1 cellular context compared by ENCODE assay signal in the genomic region with DNA sequence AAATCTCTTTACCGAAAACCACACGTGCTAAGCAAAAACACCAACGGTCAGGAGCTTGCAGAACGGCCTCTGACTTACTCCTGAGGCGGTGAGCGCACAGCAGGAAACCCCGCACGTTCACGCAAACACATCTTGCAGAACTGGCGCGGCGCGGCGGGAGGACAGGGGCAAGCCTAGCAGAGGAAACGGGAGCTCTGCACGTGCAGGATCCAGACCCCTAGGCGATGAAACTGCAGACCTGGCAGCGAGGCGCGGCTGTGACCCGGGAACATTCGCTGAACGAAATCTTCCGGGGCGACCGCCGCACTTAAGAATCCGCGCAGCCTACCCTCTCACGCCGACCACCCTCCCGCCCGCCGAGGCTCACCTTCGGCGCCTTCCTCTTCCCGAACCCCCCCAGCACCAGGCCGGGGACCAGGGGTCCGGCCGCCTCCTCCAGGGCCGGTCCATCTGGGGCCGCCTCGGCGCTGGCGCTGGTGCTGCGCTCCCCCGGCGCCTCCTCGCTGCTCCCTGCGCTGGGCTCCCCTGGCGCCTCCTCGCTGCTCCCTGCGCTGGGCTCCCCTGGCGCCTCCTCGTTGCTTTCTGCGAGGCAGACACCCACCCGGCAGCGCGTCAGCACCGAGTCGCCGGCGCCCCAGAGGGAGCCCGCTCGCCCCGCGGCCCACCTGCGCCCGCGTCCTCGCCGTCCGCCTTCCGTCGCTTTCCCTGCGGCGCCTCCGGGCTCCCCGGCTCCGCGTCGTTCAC.
TF ChIP-seq lines count a peak whose summit lies in the region.

No MANE protein-coding gene starts in this region.

TF ChIP-seq in HEK293, 187 proteins besides CTCF, POLR2A, EP300 and RAD21 (continued from another document and continues in another):
- TF ChIP-seq, protein P1, sequence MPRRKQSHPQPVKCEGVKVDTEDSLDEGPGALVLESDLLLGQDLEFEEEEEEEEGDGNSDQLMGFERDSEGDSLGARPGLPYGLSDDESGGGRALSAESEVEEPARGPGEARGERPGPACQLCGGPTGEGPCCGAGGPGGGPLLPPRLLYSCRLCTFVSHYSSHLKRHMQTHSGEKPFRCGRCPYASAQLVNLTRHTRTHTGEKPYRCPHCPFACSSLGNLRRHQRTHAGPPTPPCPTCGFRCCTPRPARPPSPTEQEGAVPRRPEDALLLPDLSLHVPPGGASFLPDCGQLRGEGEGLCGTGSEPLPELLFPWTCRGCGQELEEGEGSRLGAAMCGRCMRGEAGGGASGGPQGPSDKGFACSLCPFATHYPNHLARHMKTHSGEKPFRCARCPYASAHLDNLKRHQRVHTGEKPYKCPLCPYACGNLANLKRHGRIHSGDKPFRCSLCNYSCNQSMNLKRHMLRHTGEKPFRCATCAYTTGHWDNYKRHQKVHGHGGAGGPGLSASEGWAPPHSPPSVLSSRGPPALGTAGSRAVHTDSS (tag by site-specific recombination; IDR thresholded peaks at IDR 0.05): no peak
- TF ChIP-seq ZNF768 (tag by site-specific recombination; IDR thresholded peaks at IDR 0.05) (no peak), ZNF600 (tag by site-specific recombination; IDR thresholded peaks at IDR 0.05) (0 out of 2 replicates have a peak, but pooled peaks have one; percentile 17), ZNF514 (tag by site-specific recombination; IDR thresholded peaks at IDR 0.05) (no peak), ZNF558 (tag by site-specific recombination; IDR thresholded peaks at IDR 0.05) (no peak), ZNF529 (tag by site-specific recombination; IDR thresholded peaks at IDR 0.05; ENCODE audit: insufficient replicate concordance) (no peak), ZNF530 (tag by site-specific recombination; IDR thresholded peaks at IDR 0.05; ENCODE audit: low read depth) (no peak), ZFP41 (tag by site-specific recombination; IDR thresholded peaks at IDR 0.05; ENCODE audit: borderline replicate concordance) (no peak), ZNF548 (tag by site-specific recombination; IDR thresholded peaks at IDR 0.05) (no peak), ZNF433 (tag by site-specific recombination; IDR thresholded peaks at IDR 0.05; ENCODE audit: low read depth) (no peak), ZXDB (tag by site-specific recombination; IDR thresholded peaks at IDR 0.05) (0 out of 2 replicates have a peak, but pooled peaks have one; percentile 20), ZNF239 (tag by site-specific recombination; IDR thresholded peaks at IDR 0.05) (no peak), BCL11B (tag by site-specific recombination; IDR thresholded peaks at IDR 0.05; ENCODE audit: low read depth) (no peak), ZNF626 (tag by site-specific recombination; IDR thresholded peaks at IDR 0.05) (no peak), ZNF561 (tag by site-specific recombination; IDR thresholded peaks at IDR 0.05; ENCODE audit: borderline replicate concordance) (no peak), ZNF335 (tag by site-specific recombination; conservative IDR thresholded peaks at IDR 0.05) (peak; percentile 27), ZNF366 (tag by site-specific recombination; conservative IDR thresholded peaks at IDR 0.05) (no peak), ZNF19 (tag by site-specific recombination; IDR thresholded peaks at IDR 0.05; ENCODE audit: low read depth) (no peak), ZNF785 (tag by site-specific recombination; IDR thresholded peaks at IDR 0.05) (0 out of 2 replicates have a peak, but pooled peaks have one; percentile 22), ZNF404 (tag by site-specific recombination; IDR thresholded peaks at IDR 0.05) (no peak), ZBTB21 (tag by site-specific recombination; IDR thresholded peaks at IDR 0.05) (no peak), ZNF324 (tag by site-specific recombination; IDR thresholded peaks at IDR 0.05) (no peak), ZNF121 (tag by site-specific recombination; IDR thresholded peaks at IDR 0.05) (no peak), GLIS2 (tag by site-specific recombination; IDR thresholded peaks at IDR 0.05) (peak; percentile 15; the same call in 1 of the 2 replicates), REPIN1 (tag by site-specific recombination; IDR thresholded peaks at IDR 0.05; ENCODE audit: low read depth) (no peak), ZNF658 (tag by site-specific recombination; IDR thresholded peaks at IDR 0.05) (no peak)
- TF ChIP-seq, protein P2, sequence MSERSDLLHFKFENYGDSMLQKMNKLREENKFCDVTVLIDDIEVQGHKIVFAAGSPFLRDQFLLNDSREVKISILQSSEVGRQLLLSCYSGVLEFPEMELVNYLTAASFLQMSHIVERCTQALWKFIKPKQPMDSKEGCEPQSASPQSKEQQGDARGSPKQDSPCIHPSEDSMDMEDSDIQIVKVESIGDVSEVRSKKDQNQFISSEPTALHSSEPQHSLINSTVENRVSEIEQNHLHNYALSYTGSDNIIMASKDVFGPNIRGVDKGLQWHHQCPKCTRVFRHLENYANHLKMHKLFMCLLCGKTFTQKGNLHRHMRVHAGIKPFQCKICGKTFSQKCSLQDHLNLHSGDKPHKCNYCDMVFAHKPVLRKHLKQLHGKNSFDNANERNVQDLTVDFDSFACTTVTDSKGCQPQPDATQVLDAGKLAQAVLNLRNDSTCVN (tag by site-specific recombination; optimal IDR thresholded peaks at IDR 0.05): peak; percentile 60
- TF ChIP-seq, protein P3, sequence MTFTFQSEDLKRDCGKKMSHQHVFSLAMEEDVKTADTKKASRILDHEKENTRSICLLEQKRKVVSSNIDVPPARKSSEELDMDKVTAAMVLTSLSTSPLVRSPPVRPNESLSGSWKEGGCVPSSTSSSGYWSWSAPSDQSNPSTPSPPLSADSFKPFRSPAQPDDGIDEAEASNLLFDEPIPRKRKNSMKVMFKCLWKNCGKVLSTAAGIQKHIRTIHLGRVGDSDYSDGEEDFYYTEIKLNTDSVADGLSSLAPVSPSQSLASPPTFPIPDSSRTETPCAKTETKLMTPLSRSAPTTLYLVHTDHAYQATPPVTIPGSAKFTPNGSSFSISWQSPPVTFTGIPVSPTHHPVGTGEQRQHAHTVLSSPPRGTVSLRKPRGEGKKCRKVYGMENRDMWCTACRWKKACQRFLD (tag by site-specific recombination; IDR thresholded peaks at IDR 0.05): no peak
- TF ChIP-seq, protein P4, sequence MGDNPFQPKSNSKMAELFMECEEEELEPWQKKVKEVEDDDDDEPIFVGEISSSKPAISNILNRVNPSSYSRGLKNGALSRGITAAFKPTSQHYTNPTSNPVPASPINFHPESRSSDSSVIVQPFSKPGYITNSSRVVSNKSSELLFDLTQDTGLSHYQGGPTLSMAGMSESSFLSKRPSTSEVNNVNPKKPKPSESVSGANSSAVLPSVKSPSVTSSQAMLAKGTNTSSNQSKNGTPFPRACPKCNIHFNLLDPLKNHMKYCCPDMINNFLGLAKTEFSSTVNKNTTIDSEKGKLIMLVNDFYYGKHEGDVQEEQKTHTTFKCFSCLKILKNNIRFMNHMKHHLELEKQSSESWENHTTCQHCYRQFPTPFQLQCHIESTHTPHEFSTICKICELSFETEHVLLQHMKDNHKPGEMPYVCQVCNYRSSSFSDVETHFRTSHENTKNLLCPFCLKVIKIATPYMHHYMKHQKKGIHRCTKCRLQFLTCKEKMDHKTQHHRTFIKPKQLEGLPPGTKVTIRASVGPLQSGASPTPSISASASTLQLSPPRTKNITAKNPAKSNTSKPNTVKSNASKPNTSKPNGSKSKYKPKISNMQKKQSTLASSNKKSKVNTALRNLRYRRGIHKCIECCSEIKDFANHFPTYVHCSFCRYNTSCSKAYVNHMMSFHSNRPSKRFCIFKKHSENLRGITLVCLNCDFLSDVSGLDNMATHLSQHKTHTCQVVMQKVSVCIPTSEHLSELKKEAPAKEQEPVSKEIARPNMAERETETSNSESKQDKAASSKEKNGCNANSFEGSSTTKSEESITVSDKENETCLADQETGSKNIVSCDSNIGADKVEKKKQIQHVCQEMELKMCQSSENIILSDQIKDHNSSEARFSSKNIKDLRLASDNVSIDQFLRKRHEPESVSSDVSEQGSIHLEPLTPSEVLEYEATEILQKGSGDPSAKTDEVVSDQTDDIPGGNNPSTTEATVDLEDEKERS (tag by site-specific recombination; IDR thresholded peaks at IDR 0.05): no peak
- TF ChIP-seq, protein P5, sequence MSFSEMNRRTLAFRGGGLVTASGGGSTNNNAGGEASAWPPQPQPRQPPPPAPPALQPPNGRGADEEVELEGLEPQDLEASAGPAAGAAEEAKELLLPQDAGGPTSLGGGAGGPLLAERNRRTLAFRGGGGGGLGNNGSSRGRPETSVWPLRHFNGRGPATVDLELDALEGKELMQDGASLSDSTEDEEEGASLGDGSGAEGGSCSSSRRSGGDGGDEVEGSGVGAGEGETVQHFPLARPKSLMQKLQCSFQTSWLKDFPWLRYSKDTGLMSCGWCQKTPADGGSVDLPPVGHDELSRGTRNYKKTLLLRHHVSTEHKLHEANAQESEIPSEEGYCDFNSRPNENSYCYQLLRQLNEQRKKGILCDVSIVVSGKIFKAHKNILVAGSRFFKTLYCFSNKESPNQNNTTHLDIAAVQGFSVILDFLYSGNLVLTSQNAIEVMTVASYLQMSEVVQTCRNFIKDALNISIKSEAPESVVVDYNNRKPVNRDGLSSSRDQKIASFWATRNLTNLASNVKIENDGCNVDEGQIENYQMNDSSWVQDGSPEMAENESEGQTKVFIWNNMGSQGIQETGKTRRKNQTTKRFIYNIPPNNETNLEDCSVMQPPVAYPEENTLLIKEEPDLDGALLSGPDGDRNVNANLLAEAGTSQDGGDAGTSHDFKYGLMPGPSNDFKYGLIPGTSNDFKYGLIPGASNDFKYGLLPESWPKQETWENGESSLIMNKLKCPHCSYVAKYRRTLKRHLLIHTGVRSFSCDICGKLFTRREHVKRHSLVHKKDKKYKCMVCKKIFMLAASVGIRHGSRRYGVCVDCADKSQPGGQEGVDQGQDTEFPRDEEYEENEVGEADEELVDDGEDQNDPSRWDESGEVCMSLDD (tag by site-specific recombination; IDR thresholded peaks at IDR 0.05): no peak
- TF ChIP-seq, protein P6, sequence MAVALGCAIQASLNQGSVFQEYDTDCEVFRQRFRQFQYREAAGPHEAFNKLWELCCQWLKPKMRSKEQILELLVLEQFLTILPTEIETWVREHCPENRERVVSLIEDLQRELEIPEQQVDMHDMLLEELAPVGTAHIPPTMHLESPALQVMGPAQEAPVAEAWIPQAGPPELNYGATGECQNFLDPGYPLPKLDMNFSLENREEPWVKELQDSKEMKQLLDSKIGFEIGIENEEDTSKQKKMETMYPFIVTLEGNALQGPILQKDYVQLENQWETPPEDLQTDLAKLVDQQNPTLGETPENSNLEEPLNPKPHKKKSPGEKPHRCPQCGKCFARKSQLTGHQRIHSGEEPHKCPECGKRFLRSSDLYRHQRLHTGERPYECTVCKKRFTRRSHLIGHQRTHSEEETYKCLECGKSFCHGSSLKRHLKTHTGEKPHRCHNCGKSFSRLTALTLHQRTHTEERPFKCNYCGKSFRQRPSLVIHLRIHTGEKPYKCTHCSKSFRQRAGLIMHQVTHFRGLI (tag by site-specific recombination; IDR thresholded peaks at IDR 0.05): no peak
- TF ChIP-seq, protein P7, sequence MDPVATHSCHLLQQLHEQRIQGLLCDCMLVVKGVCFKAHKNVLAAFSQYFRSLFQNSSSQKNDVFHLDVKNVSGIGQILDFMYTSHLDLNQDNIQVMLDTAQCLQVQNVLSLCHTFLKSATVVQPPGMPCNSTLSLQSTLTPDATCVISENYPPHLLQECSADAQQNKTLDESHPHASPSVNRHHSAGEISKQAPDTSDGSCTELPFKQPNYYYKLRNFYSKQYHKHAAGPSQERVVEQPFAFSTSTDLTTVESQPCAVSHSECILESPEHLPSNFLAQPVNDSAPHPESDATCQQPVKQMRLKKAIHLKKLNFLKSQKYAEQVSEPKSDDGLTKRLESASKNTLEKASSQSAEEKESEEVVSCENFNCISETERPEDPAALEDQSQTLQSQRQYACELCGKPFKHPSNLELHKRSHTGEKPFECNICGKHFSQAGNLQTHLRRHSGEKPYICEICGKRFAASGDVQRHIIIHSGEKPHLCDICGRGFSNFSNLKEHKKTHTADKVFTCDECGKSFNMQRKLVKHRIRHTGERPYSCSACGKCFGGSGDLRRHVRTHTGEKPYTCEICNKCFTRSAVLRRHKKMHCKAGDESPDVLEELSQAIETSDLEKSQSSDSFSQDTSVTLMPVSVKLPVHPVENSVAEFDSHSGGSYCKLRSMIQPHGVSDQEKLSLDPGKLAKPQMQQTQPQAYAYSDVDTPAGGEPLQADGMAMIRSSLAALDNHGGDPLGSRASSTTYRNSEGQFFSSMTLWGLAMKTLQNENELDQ (tag by site-specific recombination; IDR thresholded peaks at IDR 0.05; ENCODE audit: low read depth): no peak
- TF ChIP-seq, protein P8, sequence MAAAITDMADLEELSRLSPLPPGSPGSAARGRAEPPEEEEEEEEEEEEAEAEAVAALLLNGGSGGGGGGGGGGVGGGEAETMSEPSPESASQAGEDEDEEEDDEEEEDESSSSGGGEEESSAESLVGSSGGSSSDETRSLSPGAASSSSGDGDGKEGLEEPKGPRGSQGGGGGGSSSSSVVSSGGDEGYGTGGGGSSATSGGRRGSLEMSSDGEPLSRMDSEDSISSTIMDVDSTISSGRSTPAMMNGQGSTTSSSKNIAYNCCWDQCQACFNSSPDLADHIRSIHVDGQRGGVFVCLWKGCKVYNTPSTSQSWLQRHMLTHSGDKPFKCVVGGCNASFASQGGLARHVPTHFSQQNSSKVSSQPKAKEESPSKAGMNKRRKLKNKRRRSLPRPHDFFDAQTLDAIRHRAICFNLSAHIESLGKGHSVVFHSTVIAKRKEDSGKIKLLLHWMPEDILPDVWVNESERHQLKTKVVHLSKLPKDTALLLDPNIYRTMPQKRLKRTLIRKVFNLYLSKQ (tag by site-specific recombination; IDR thresholded peaks at IDR 0.05; ENCODE audit: borderline replicate concordance): no peak
- TF ChIP-seq, protein P9, sequence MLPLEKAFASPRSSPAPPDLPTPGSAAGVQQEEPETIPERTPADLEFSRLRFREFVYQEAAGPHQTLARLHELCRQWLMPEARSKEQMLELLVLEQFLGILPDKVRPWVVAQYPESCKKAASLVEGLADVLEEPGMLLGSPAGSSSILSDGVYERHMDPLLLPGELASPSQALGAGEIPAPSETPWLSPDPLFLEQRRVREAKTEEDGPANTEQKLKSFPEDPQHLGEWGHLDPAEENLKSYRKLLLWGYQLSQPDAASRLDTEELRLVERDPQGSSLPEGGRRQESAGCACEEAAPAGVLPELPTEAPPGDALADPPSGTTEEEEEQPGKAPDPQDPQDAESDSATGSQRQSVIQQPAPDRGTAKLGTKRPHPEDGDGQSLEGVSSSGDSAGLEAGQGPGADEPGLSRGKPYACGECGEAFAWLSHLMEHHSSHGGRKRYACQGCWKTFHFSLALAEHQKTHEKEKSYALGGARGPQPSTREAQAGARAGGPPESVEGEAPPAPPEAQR (tag by site-specific recombination; IDR thresholded peaks at IDR 0.05): no peak
- TF ChIP-seq, protein P10, sequence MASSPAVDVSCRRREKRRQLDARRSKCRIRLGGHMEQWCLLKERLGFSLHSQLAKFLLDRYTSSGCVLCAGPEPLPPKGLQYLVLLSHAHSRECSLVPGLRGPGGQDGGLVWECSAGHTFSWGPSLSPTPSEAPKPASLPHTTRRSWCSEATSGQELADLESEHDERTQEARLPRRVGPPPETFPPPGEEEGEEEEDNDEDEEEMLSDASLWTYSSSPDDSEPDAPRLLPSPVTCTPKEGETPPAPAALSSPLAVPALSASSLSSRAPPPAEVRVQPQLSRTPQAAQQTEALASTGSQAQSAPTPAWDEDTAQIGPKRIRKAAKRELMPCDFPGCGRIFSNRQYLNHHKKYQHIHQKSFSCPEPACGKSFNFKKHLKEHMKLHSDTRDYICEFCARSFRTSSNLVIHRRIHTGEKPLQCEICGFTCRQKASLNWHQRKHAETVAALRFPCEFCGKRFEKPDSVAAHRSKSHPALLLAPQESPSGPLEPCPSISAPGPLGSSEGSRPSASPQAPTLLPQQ (tag by site-specific recombination; IDR thresholded peaks at IDR 0.05): no peak
